17 cellular contexts compared by ENCODE assay signal in genomic region chr7:152481082-152481481, GRCh38. TPM values are rescaled to one million over a fixed set of nuclear protein-coding genes. Genes with fewer than 3 reads are reported as not detected.
DNase-seq lines count a peak whose midpoint lies in the region; ATAC-seq and TF ChIP-seq lines count a peak whose summit lies in the region.
"Had no signal": no experiment of that assay in that cellular context is flagged by ENCODE, and none has a peak within 500 bp of the region (broad histone marks: within the 10 kb centered on the region; RNA-seq: fewer than 3 reads in every experiment).

No MANE protein-coding gene starts in this region.

- no peak overlapping the region for H2BK12ac ChIP-seq in H9 (ENCODE audit: insufficient read length, low read depth, low read length)

- no peaks in the 10 kb centered on the region; the same call in 2 of the 3 replicates for H3K9me3 Mint-ChIP-seq in GM23338
- H3K9me3 Mint-ChIP-seq in H9 = no peaks in the 10 kb centered on the region; a peak in 1 of 5 replicates
- H3K9me3 Mint-ChIP-seq in chondrocyte (ENCODE audit: low read depth) = no peaks in the 10 kb centered on the region
- H3K9me3 Mint-ChIP-seq: CD4-positive, alpha-beta memory T cell; HFFc6 had no signal

- WGBS in right cardiac atrium = 82% methylated on average over 4 of the region's 4 CpGs
- WGBS in H9 (ENCODE audit: extremely low coverage, insufficient read length, low lambda C conversion rate) = no CpG with 5 or more reads among the region's 4 CpGs

- H3K9ac ChIP-seq in H9 (ENCODE audit: extremely low read depth, insufficient read length, low read length) = no peak overlapping the region

- no peak for TF ChIP-seq CTCF in GM23338 (conservative IDR thresholded peaks at IDR 0.05; ENCODE audit: low read depth in 2 of 2)
- no peak for TF ChIP-seq CTCF in H9 (conservative IDR thresholded peaks at IDR 0.05)
- no peak for TF ChIP-seq CTCF in chondrocyte (IDR thresholded peaks at IDR 0.05)

- H3K4me2 ChIP-seq in GM23338 = no peak overlapping the region
- H3K4me2 ChIP-seq in H9 (ENCODE audit: insufficient read depth, insufficient read length, low read length) = no peak overlapping the region

- no peak overlapping the region for H2BK20ac ChIP-seq in H9 (ENCODE audit: low read depth, low read length, poor library complexity, severe bottlenecking)

- no peak for ATAC-seq in right cardiac atrium
- no peak for ATAC-seq in GM23338
- ATAC-seq: HCT116 had no signal

- no peak overlapping the region for H3K14ac ChIP-seq in H9 (ENCODE audit: insufficient read depth, low read length)

- no peak overlapping the region for H3K4me3 ChIP-seq in right cardiac atrium (ENCODE audit: low read length)
- H3K4me3 ChIP-seq in GM23338 = no peak overlapping the region

- no peak overlapping the region for H4K8ac ChIP-seq in H9 (replicated peaks; ENCODE audit: insufficient read length, low read depth, low read length)

- H3K27ac Mint-ChIP-seq in GM23338 (no peak overlapping the region; the same call in 1 of the 2 replicates), H9 (peak overlapping the region in 2 of 3 experiments; percentile 13 to 21; a peak in 1 of 7 replicates), chondrocyte (ENCODE audit: unreplicated experiment) (peak overlapping the region; percentile 49)
- H3K27ac Mint-ChIP-seq: HFFc6 had no signal

- no peak overlapping the region for H2BK5ac ChIP-seq in H9 (ENCODE audit: insufficient read length, low read length)

- H3K4me3 Mint-ChIP-seq in GM23338 = no peak overlapping the region
- no peak overlapping the region for H3K4me3 Mint-ChIP-seq in H9
- H3K4me3 Mint-ChIP-seq in chondrocyte (ENCODE audit: unreplicated experiment) = no peak overlapping the region
- H3K4me3 Mint-ChIP-seq: CD4-positive, alpha-beta memory T cell; HFFc6 had no signal

- H3K9me3 ChIP-seq in right cardiac atrium (ENCODE audit: control insufficient read depth, low read length) (no peaks in the 10 kb centered on the region), H9 (ENCODE audit: control insufficient read depth, low read depth, low read length) (no peaks in the 10 kb centered on the region)

- no peaks in the 10 kb centered on the region for H3F3A ChIP-seq in GM23338 (replicated peaks; ENCODE audit: low read depth)

- H2BK120ac ChIP-seq in H9 (ENCODE audit: low read depth, low read length, poor library complexity, severe bottlenecking) = no peak overlapping the region

- H3K36me3 Mint-ChIP-seq in GM23338 (ENCODE audit: low read depth) (no peaks in the 10 kb centered on the region), H9 (ENCODE audit: insufficient read depth in 1 of 3, low read depth in 3 of 3) (no peaks in the 10 kb centered on the region), chondrocyte (ENCODE audit: low read depth) (no peaks in the 10 kb centered on the region)
- H3K36me3 Mint-ChIP-seq: CD4-positive, alpha-beta memory T cell had no signal

- no peak overlapping the region for H3K56ac ChIP-seq in H9 (ENCODE audit: insufficient read length, low read depth, low read length)

- H4K20me1 ChIP-seq in GM23338 (replicated peaks; ENCODE audit: insufficient read depth) (no peaks in the 10 kb centered on the region), H9 (ENCODE audit: control insufficient read depth, insufficient read depth, insufficient read length) (no peaks in the 10 kb centered on the region)

- no peak overlapping the region for H2BK15ac ChIP-seq in H9 (ENCODE audit: low read depth, low read length)

- peaks cover 6% of the 10 kb centered on the region for H3K27me3 Mint-ChIP-seq in GM23338 (ENCODE audit: insufficient read depth, low read depth, poor library complexity)
- no peaks in the 10 kb centered on the region for H3K27me3 Mint-ChIP-seq in H9 (ENCODE audit: low read depth)
- H3K27me3 Mint-ChIP-seq in chondrocyte (ENCODE audit: low read depth) = peaks cover under 1% of the 10 kb centered on the region
- H3K27me3 Mint-ChIP-seq: CD4-positive, alpha-beta memory T cell had no signal

- H3K27ac ChIP-seq in right cardiac atrium (ENCODE audit: low read length) = no peak overlapping the region
- H3K27ac ChIP-seq in GM23338 (ENCODE audit: low read depth) = no peak overlapping the region
- H3K27ac ChIP-seq in H9 (ENCODE audit: insufficient read length, low read depth, low read length) = no peak overlapping the region

- peak overlapping the region; percentile 47; the same call in 1 of the 2 replicates for H2AFZ ChIP-seq in GM23338
- no peak overlapping the region for H2AFZ ChIP-seq in H9 (ENCODE audit: low read length)

- no peak overlapping the region for H4K91ac ChIP-seq in H9 (ENCODE audit: insufficient read length, low read depth, low read length)

- DNase-seq in cardiac septum (ENCODE audit: low spot score) = peak; percentile 22
- no peak for DNase-seq in right cardiac atrium
- no peak for DNase-seq in GM23338 (ENCODE audit: low spot score)
- no peak for DNase-seq in H9
- no peak for DNase-seq in chondrocyte (ENCODE audit: low spot score)
- DNase-seq in mesenteric fat pad (ENCODE audit: low spot score) = no peak
- DNase-seq in SW 1271 (lab: John Stamatoyannopoulos, UW) = no peak
- no peak for DNase-seq in activated gamma-delta T cell (lab: John Stamatoyannopoulos, UW)
- DNase-seq: C1 segment of cervical spinal cord; Calu3; CD4-positive, alpha-beta memory T cell; COR-L47; DMS53; DND-41; H7; HFFc6 had no signal

- no peak overlapping the region for H4K5ac ChIP-seq in H9 (ENCODE audit: insufficient read length, low read depth, low read length)

- no peaks in the 10 kb centered on the region for H3K79me1 ChIP-seq in H9 (ENCODE audit: insufficient read depth, low read depth, low read length, poor library complexity, severe bottlenecking)

- H3K4me1 Mint-ChIP-seq in GM23338 (peaks cover 4% of the 10 kb centered on the region), H9 (peaks cover 4 to 6% of the 10 kb centered on the region in 2 experiments), chondrocyte (ENCODE audit: low read depth) (no peaks in the 10 kb centered on the region)
- H3K4me1 Mint-ChIP-seq: CD4-positive, alpha-beta memory T cell had no signal

- no peaks in the 10 kb centered on the region for H3K23me2 ChIP-seq in H9 (ENCODE audit: insufficient read length, low read depth, low read length, poor library complexity, severe bottlenecking)

- H2AK5ac ChIP-seq in H9 (ENCODE audit: insufficient read length, low read length) = no peak overlapping the region

- no peak overlapping the region for H3K23ac ChIP-seq in H9 (ENCODE audit: insufficient read length, low read depth, low read length)

- H3T11ph ChIP-seq in H9 (ENCODE audit: low read length) = no peak overlapping the region

- intact Hi-C loops in cardiac septum (cut with DNase I) (no loop called here), right cardiac atrium (cut with DNase I) (no loop called here)

- H3K27me3 ChIP-seq in right cardiac atrium (ENCODE audit: control insufficient read depth, insufficient read depth) (no peaks in the 10 kb centered on the region), GM23338 (ENCODE audit: insufficient read depth) (no peaks in the 10 kb centered on the region), H9 (ENCODE audit: insufficient read depth, low read length) (no peaks in the 10 kb centered on the region)

- H3K18ac ChIP-seq in H9 (ENCODE audit: insufficient read length, low read depth, low read length) = no peak overlapping the region

- H3K79me2 ChIP-seq in GM23338 (replicated peaks; ENCODE audit: insufficient read depth) = no peaks in the 10 kb centered on the region
- H3K79me2 ChIP-seq in H9 (ENCODE audit: insufficient read depth, low read length) = no peaks in the 10 kb centered on the region

- H3K36me3 ChIP-seq in GM23338 (ENCODE audit: insufficient read depth) = no peaks in the 10 kb centered on the region

- H3K4me1 ChIP-seq in right cardiac atrium (ENCODE audit: control insufficient read depth, insufficient read depth, low read length) (no peaks in the 10 kb centered on the region), GM23338 (ENCODE audit: insufficient read depth) (0 out of 2 replicates have a peak, but pooled peaks cover 3% of the 10 kb centered on the region), H9 (ENCODE audit: insufficient read depth, low read length) (no peaks in the 10 kb centered on the region; the same call in 1 of the 2 replicates)

- no peaks in the 10 kb centered on the region for H3K9me2 ChIP-seq in GM23338 (ENCODE audit: insufficient read depth)

- no peak overlapping the region for H3K4ac ChIP-seq in H9 (ENCODE audit: low read depth, low read length)

TF ChIP-seq in GM23338, 12 proteins besides CTCF, POLR2A, EP300 and RAD21 (continues in another document):
- TF ChIP-seq POLR2AphosphoS5 (IDR thresholded peaks at IDR 0.05; ENCODE audit: low read depth) (no peak), STAT1 (IDR thresholded peaks at IDR 0.05; ENCODE audit: unreplicated experiment) (no peak)

RNA-seq across cellular contexts. Expression of gene KMT2C, which starts 45.3 kb away (rescaled TPM):
- 54.7 TPM for total RNA-seq in cardiac septum
- 10 to 100 TPM; 43.6 to 52.6 (median 50.3) TPM for total RNA-seq in right cardiac atrium
- polyA plus RNA-seq in right cardiac atrium = 10.9 TPM
- total RNA-seq in GM23338 (2014; rRNA removed; shearing (Covaris generic)) = 29.9 and 39.0 TPM in 2 replicates
- polyA plus RNA-seq in GM23338 (2016; fragmentation: Nextera tagmentation; extraction: Ambion mirVana) = 9.1 and 11.4 TPM in 2 replicates
- 32.2 and 33.0 TPM in 2 replicates for total RNA-seq in H9 (2021)
- total RNA-seq in chondrocyte = 52.0 to 70.1 TPM (median 56.6 TPM) in 3 replicates
- total RNA-seq in mesenteric fat pad = 83.4 TPM
